In the genomic region with DNA sequence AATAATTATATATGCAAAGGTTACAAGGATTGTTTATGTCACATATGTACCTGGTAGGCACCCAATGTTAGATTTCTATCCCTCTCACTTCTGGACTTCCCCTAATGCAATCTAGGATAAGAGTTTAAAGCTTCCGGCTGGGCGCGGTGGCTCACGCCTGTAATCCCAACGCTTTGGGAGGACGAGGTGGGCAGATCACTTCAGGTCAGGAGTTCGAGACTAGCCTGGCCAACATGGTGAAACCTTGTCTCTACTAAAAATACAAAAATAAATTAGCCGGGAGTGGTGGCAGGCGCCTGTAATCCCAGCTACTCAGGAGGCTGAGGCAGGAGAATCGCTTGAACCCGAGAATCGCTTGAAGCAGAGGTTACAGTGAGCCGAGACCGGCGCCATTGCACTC, we compare ENCODE assay signal across 8 cellular contexts. TPM values are rescaled to one million over a fixed set of nuclear protein-coding genes. Genes with fewer than 3 reads are reported as not detected.
A peak's percentile ranks its signal among the peaks of the same experiment; 100 is the strongest.
DNase-seq lines count a peak whose midpoint lies in the region; ATAC-seq, FAIRE-seq and TF ChIP-seq lines count a peak whose summit lies in the region.
"Not testable (repeated sequence)": the region's sequence is repeated elsewhere in the genome, so short reads cannot be mapped to it uniquely, and the experiment has no call there.

No MANE protein-coding gene starts in this region.

- SMC1A ChIA-PET in GM12878 (lab: Charles Lee; ENCODE audit: uncharacterized antibody, unreplicated experiment): interaction anchor here (0.7 to 6.9 kb wide), 27 partner anchors 11 to 652 kb away, joined by 3 to 125 read pairs (median 5); a partner anchor contains a TSS

- POLR2A ChIA-PET in GM12878 (lab: Charles Lee): interaction anchor here (0.5 to 1.6 kb wide), 6 partner anchors 19 to 284 kb away, joined by 3 to 10 read pairs (median 4); a partner anchor contains a TSS
- POLR2A ChIA-PET in HepG2 (lab: Yijun Ruan, JAX): interaction anchor here (1.1 to 2.0 kb wide), 6 partner anchors 76 to 325 kb away, joined by 3 to 4 read pairs (median 4); a partner anchor contains a TSS

- not testable (repeated sequence) for H3K9me3 ChIP-seq in SJCRH30 (replicated peaks); GM12878 (replicated peaks; ENCODE audit: control insufficient read depth, insufficient read depth, low read length); esophagus squamous epithelium; HepG2 (ENCODE audit: low read length); stomach

- H3K9me3 Mint-ChIP-seq in osteocyte (ENCODE audit: unreplicated experiment): not testable (repeated sequence)

- H3K79me2 ChIP-seq in GM12878 (ENCODE audit: control insufficient read depth, insufficient read depth, low read length); HepG2 (ENCODE audit: insufficient read depth, low read length): not testable (repeated sequence)

- WGBS in GM12878 (ENCODE audit: insufficient coverage, insufficient replicate concordance, low lambda C conversion rate, missing lambda C conversion rate): 43% methylated on average over 15 of the region's 15 CpGs
- WGBS in esophagus squamous epithelium, 2 donors: 45 to 47% methylated on average over 9 to 13 of the region's 15 CpGs
- 14% methylated on average over 15 of the region's 15 CpGs for WGBS in HepG2 (ENCODE audit: low lambda C conversion rate)
- 46 to 58% (median 54%) methylated on average over 15 of the region's 15 CpGs for WGBS in stomach, 5 donors

- H3K36me3 Mint-ChIP-seq in osteocyte (ENCODE audit: unreplicated experiment): not testable (repeated sequence)

- BruUV-seq in GM12878 (replicated peaks; lab: Mats Ljungman, UMichigan); HepG2 (replicated peaks; lab: Mats Ljungman, UMichigan): not testable (repeated sequence)

- H3K27ac ChIP-seq in SJCRH30; GM12878 (ENCODE audit: control insufficient read depth, insufficient read depth); HepG2 (ENCODE audit: extremely low read length, insufficient read depth, low read length): not testable (repeated sequence)
- peak overlapping the region; percentile 17 to 98 (median 90) for H3K27ac ChIP-seq in esophagus squamous epithelium
- peak overlapping the region in 4 of 5 donors; percentile 70 to 88 (median 81) for H3K27ac ChIP-seq in stomach

- H3K27ac Mint-ChIP-seq in osteocyte (ENCODE audit: unreplicated experiment): peak overlapping the region; percentile 99

- CTCF ChIA-PET in GM12878 (lab: Yijun Ruan, JAX): interaction anchor here (0.6 to 14.4 kb wide), 39 partner anchors 11 to 1310 kb away, joined by 3 to 330 read pairs (median 7); a partner anchor contains a TSS
- CTCF ChIA-PET in HepG2 (lab: Yijun Ruan, JAX; ENCODE audit: low intra/inter-chr PET ratio, low total read pairs): interaction anchor here (0.8 to 3.6 kb wide), 4 partner anchors 73 to 317 kb away, joined by 3 to 66 read pairs (median 6); a partner anchor contains a TSS

- TF ChIP-seq POLR2A in GM12878 (IDR thresholded peaks at IDR 0.05; ENCODE audit: low read depth, low read length); esophagus squamous epithelium (IDR thresholded peaks at IDR 0.05); HepG2 (IDR thresholded peaks at IDR 0.05; ENCODE audit: insufficient read depth in 1 of 2, low read depth in 2 of 2, low read length in 2 of 2); stomach (IDR thresholded peaks at IDR 0.05): not testable (repeated sequence)

- not testable (repeated sequence) for H3K4me3 Mint-ChIP-seq in osteocyte (ENCODE audit: unreplicated experiment)

- in situ Hi-C loops in GM12878 (cut with MboI): loop anchor here (5.0 kb wide), 2 partner anchors 317 to 417 kb away; a partner anchor contains a TSS
- in situ Hi-C loops in HepG2 (cut with HindIII; ENCODE audit: extremely low pct_ligation_motif_present, low pct_unique_long_range_greater_than_20kb): loop anchor here (5.0 kb wide), 2 partner anchors 227 to 317 kb away; a partner anchor contains a TSS

- H2AFZ ChIP-seq in GM12878 (ENCODE audit: control insufficient read depth, low read depth, low read length) (peak overlapping the region; percentile 41), HepG2 (ENCODE audit: low read length) (peak overlapping the region; percentile 79)

- H4K20me1 ChIP-seq in GM12878 (ENCODE audit: control insufficient read depth, insufficient read depth); HepG2 (ENCODE audit: insufficient read depth, low read length): not testable (repeated sequence)

- ATAC-seq in GM12878, HepG2: not testable (repeated sequence)

- not testable (repeated sequence) for TF ChIP-seq RAD21 in GM12878 (IDR thresholded peaks at IDR 0.05; ENCODE audit: insufficient read depth, low read depth, low read length); HepG2 (CRISPR knock-in tag; IDR thresholded peaks at IDR 0.05)

- peaks cover 61% of the 10 kb centered on the region for H3K4me1 Mint-ChIP-seq in osteocyte (ENCODE audit: unreplicated experiment)

- peaks cover 11% of the 10 kb centered on the region for H3K4me1 ChIP-seq in SJCRH30
- peaks cover 16% of the 10 kb centered on the region for H3K4me1 ChIP-seq in GM12878 (ENCODE audit: control insufficient read depth, insufficient read depth, low read length)
- peaks cover 23 to 52% (median 27%) of the 10 kb centered on the region in 3 donors for H3K4me1 ChIP-seq in esophagus squamous epithelium
- H3K4me1 ChIP-seq in HepG2 (ENCODE audit: insufficient read depth, low read length): peaks cover 72% of the 10 kb centered on the region
- H3K4me1 ChIP-seq in stomach: peaks cover 10 to 43% (median 27%) of the 10 kb centered on the region in 4 donors

- H3K27me3 ChIP-seq in SJCRH30; GM12878 (replicated peaks in 1 of 2; ENCODE audit: control insufficient read depth in 2 of 2, insufficient read depth in 2 of 2, low read length in 1 of 2); esophagus squamous epithelium; HepG2 (ENCODE audit: control insufficient read depth in 1 of 2, insufficient read depth in 2 of 2, low read length in 2 of 2); stomach: not testable (repeated sequence)

- not testable (repeated sequence) for DNase-seq in AG10803 (ENCODE audit: low read depth); HFF-Myc (ENCODE audit: extremely low read depth, low read depth); SJCRH30; GM12878 (ENCODE audit: low read depth, low spot score); esophagus squamous epithelium (lab: John Stamatoyannopoulos, UW); HepG2 (ENCODE audit: low spot score); osteocyte (ENCODE audit: extremely low spot score, unreplicated experiment); stomach

- H3K9ac ChIP-seq in GM12878 (ENCODE audit: control insufficient read depth, insufficient read depth, low read length) (peak overlapping the region; percentile 30; the same call in 1 of the 2 replicates), HepG2 (ENCODE audit: insufficient read depth, low read depth, low read length) (peak overlapping the region; percentile 37; the same call in 1 of the 2 replicates)

- not testable (repeated sequence) for H3K27me3 Mint-ChIP-seq in osteocyte (ENCODE audit: unreplicated experiment)

- FAIRE-seq in GM12878 (lab: Jason Lieb, UNC); HepG2 (lab: Jason Lieb, UNC): not testable (repeated sequence)

- peak overlapping the region; percentile 62 for H3K4me3 ChIP-seq in AG10803 (ENCODE audit: low read length)
- H3K4me3 ChIP-seq in HFF-Myc (replicated peaks; ENCODE audit: low read depth, low read length): peak overlapping the region; percentile 18
- peak overlapping the region; percentile 50 for H3K4me3 ChIP-seq in SJCRH30
- not testable (repeated sequence) for H3K4me3 ChIP-seq in GM12878
- peak overlapping the region; percentile 22 to 64 (median 47) for H3K4me3 ChIP-seq in esophagus squamous epithelium
- peak overlapping the region; percentile 37 to 74 (median 56); a peak in 5 of 6 replicates for H3K4me3 ChIP-seq in HepG2 (replicated peaks in 1 of 3; ENCODE audit: insufficient read depth in 1 of 3, low read depth in 2 of 3, low read length in 3 of 3)
- peak overlapping the region; percentile 31 to 39 (median 35) for H3K4me3 ChIP-seq in stomach

- not testable (repeated sequence) for H3K36me3 ChIP-seq in SJCRH30; GM12878 (ENCODE audit: control insufficient read depth in 2 of 2, insufficient read depth in 2 of 2, low read length in 1 of 2); esophagus squamous epithelium; HepG2 (replicated peaks in 1 of 2; ENCODE audit: control insufficient read depth in 1 of 2, insufficient read depth in 2 of 2, low read length in 2 of 2); stomach

- not testable (repeated sequence) for H3K4me2 ChIP-seq in GM12878 (ENCODE audit: control insufficient read depth, insufficient read depth)
- peak overlapping the region; percentile 81 for H3K4me2 ChIP-seq in HepG2 (ENCODE audit: low read depth, low read length)

- not testable (repeated sequence) for TF ChIP-seq EP300 in GM12878 (IDR thresholded peaks at IDR 0.05; ENCODE audit: borderline replicate concordance in 1 of 2, control insufficient read depth in 1 of 2, low read depth in 2 of 2, low read length in 2 of 2); HepG2 (IDR thresholded peaks at IDR 0.05; ENCODE audit: low read depth in 2 of 2, low read length in 2 of 2); HepG2 (CRISPR knock-in tag; IDR thresholded peaks at IDR 0.05; ENCODE audit: borderline replicate concordance); stomach (IDR thresholded peaks at IDR 0.05)

- TF ChIP-seq CTCF in AG10803 (conservative IDR thresholded peaks at IDR 0.05; ENCODE audit: low read length); HFF-Myc (IDR thresholded peaks at IDR 0.05; ENCODE audit: low read depth, low read length, missing control alignments); GM12878 (IDR thresholded peaks at IDR 0.05 in 2 of 3, conservative IDR thresholded peaks at IDR 0.05 in 1 of 3; ENCODE audit: control insufficient read depth in 2 of 3, extremely low read depth in 1 of 3, insufficient read depth in 1 of 3, low read depth in 3 of 3, low read length in 3 of 3); esophagus squamous epithelium (IDR thresholded peaks at IDR 0.05); HepG2 (CRISPR knock-in tag; IDR thresholded peaks at IDR 0.05); osteocyte (IDR thresholded peaks at IDR 0.05); stomach (IDR thresholded peaks at IDR 0.05): not testable (repeated sequence)

- intact Hi-C loops in GM12878 (cut with micrococcal nuclease; ENCODE audit: unreplicated experiment): loop anchor here (2.0 kb wide), 2 partner anchors 324 to 414 kb away; a partner anchor contains a TSS
- intact Hi-C loops in esophagus squamous epithelium (cut with DNase I): loop anchor here (2.0 to 5.0 kb wide), 2 partner anchors 74 to 317 kb away; a partner anchor contains a TSS
- intact Hi-C loops in HepG2 (cut with micrococcal nuclease; ENCODE audit: unreplicated experiment): loop anchor here (1.0 kb wide), 1 partner anchor 224 kb away; no protein-coding TSS in a partner anchor
- intact Hi-C loops in stomach (cut with DNase I; ENCODE audit: low total_unique reads): loop anchor here (5.0 kb wide), 1 partner anchor 72 kb away; no protein-coding TSS in a partner anchor

- RAD21 ChIA-PET in GM12878 (lab: Charles Lee; ENCODE audit: unreplicated experiment): interaction anchor here (0.6 to 4.5 kb wide), 21 partner anchors 11 to 547 kb away, joined by 3 to 53 read pairs (median 10); a partner anchor contains a TSS

RNA-seq across cellular contexts. Expression of a gene that starts 5.7 kb away (rescaled TPM):
- total RNA-seq in SJCRH30 (2014; rRNA removed; shearing (Covaris generic)): 12.1 and 13.2 TPM in 2 replicates
- 40.8 and 44.3 TPM in 2 replicates for total RNA-seq in GM12878 (2013; cell fraction: nucleolus; rRNA removed)
- total RNA-seq in GM12878 (2014; rRNA removed): 3.8 and 4.9 TPM in 2 replicates
- total RNA-seq in GM12878 (2014; rRNA removed; fragmentation: Illumina TruSeq; extraction: Trizol): 5.6 and 6.0 TPM in 2 replicates
- total RNA-seq in GM12878 (2021): 10.7 and 11.3 TPM in 2 replicates
- 1.3 TPM for polyA plus RNA-seq in GM12878 (2011; ENCODE audit: low read depth)
- 10.5 and 14.0 TPM in 2 replicates for polyA plus RNA-seq in GM12878 (2011; rRNA removed)
- polyA plus RNA-seq in GM12878 (2011; cell fraction: cytosol; rRNA removed): 5.5 and 6.0 TPM in 2 replicates
- polyA plus RNA-seq in GM12878 (2011; cell fraction: nucleus; rRNA removed): 8.7 and 9.3 TPM in 2 replicates
- polyA plus RNA-seq in GM12878 (2012): 1.3 and 2.4 TPM in 2 replicates
- polyA plus RNA-seq in GM12878 (2014; fragmentation: Illumina TruSeq; extraction: Trizol): 5.3 and 6.7 TPM in 2 replicates
- 1 to 10 TPM; 2.1 to 5.7 TPM for polyA plus RNA-seq in GM12878 (2014; fragmentation: Nextera tagmentation; extraction: Ambion mirVana)
- polyA plus RNA-seq in GM12878 (2014; rRNA removed): 3.1 and 3.8 TPM in 2 replicates
- 1 to 10 TPM; 5.5 to 6.7 TPM for polyA plus RNA-seq in GM12878 (2016; fragmentation: Nextera tagmentation; extraction: Ambion mirVana)
- 24.1 and 27.1 TPM in 2 replicates for polyA minus RNA-seq in GM12878 (2011; rRNA and poly(A)+ RNA removed)
- polyA minus RNA-seq in GM12878 (2011; cell fraction: cytosol; rRNA and poly(A)+ RNA removed): 5.7 and 8.7 TPM in 2 replicates
- 16.0 and 23.5 TPM in 2 replicates for polyA minus RNA-seq in GM12878 (2011; cell fraction: nucleus; rRNA and poly(A)+ RNA removed)
- total RNA-seq in esophagus squamous epithelium: 10 to 100 TPM; 19.6 to 26.3 (median 22.8) TPM
- total RNA-seq in HepG2 (2016; rRNA removed; fragmentation: Illumina TruSeq; extraction: Trizol): 4.1 and 6.1 TPM in 2 replicates
- total RNA-seq in HepG2 (2016; cell fraction: cytosol; rRNA removed; fragmentation: Illumina TruSeq; extraction: Trizol; ENCODE audit: low read depth): 0.79 and 1.0 TPM in 2 replicates
- 3.9 and 7.0 TPM in 2 replicates for total RNA-seq in HepG2 (2016; cell fraction: insoluble cytoplasmic fraction; rRNA removed; fragmentation: Illumina TruSeq; extraction: Trizol)
- 2.7 and 3.0 TPM in 2 replicates for total RNA-seq in HepG2 (2016; cell fraction: membrane; rRNA removed; fragmentation: Illumina TruSeq; extraction: Trizol)
- total RNA-seq in HepG2 (2016; cell fraction: nucleus; rRNA removed; fragmentation: Illumina TruSeq; extraction: Trizol): 3.4 and 3.8 TPM in 2 replicates
- 2.1 and 3.0 TPM in 2 replicates for polyA plus RNA-seq in HepG2 (2011; rRNA removed)
- 1.1 and 2.2 TPM in 2 replicates for polyA plus RNA-seq in HepG2 (2011; cell fraction: cytosol; rRNA removed)
- 3.2 and 3.8 TPM in 2 replicates for polyA plus RNA-seq in HepG2 (2011; cell fraction: nucleus; rRNA removed)
- 3.3 and 3.8 TPM in 2 replicates for polyA plus RNA-seq in HepG2 (2012)
- polyA plus RNA-seq in HepG2 (2016; cell fraction: cytosol; fragmentation: Illumina TruSeq; extraction: Trizol; ENCODE audit: low read depth): 0.33 and 0.38 TPM in 2 replicates
- polyA plus RNA-seq in HepG2 (2016; cell fraction: insoluble cytoplasmic fraction; fragmentation: Illumina TruSeq; extraction: Trizol; ENCODE audit: low read depth): 4.1 and 4.2 TPM in 2 replicates
- 0.71 and 0.99 TPM in 2 replicates for polyA plus RNA-seq in HepG2 (2016; cell fraction: membrane; fragmentation: Illumina TruSeq; extraction: Trizol; ENCODE audit: low read depth)
- polyA plus RNA-seq in HepG2 (2016; cell fraction: nucleus; fragmentation: Illumina TruSeq; extraction: Trizol; ENCODE audit: insufficient read depth, low read depth): 2.9 and 4.9 TPM in 2 replicates
- polyA minus RNA-seq in HepG2 (2011; rRNA and poly(A)+ RNA removed; ENCODE audit: low replicate concordance): 6.0 and 23.5 TPM in 2 replicates
- 2.5 and 3.6 TPM in 2 replicates for polyA minus RNA-seq in HepG2 (2011; cell fraction: cytosol; rRNA and poly(A)+ RNA removed)
- 17.0 and 19.6 TPM in 2 replicates for polyA minus RNA-seq in HepG2 (2011; cell fraction: nucleus; rRNA and poly(A)+ RNA removed)
- 50.6 and 54.2 TPM in 2 replicates for total RNA-seq in osteocyte
- total RNA-seq in stomach: 10 to 100 TPM; 13.3 to 41.5 (median 19.7) TPM
- 1 to 10 TPM; 3.6 to 6.9 (median 3.7) TPM for polyA plus RNA-seq in stomach
